Comparison of ENCODE assay signal across 8 cellular contexts in genomic region chr14:23306113-23306411, GRCh38. TPM values are rescaled to one million over a fixed set of nuclear protein-coding genes. Genes with fewer than 3 reads are reported as not detected.
DNase-seq lines count a peak whose midpoint lies in the region; ATAC-seq and TF ChIP-seq lines count a peak whose summit lies in the region.

No MANE protein-coding gene starts in this region.

- TF ChIP-seq CTCF in right atrium auricular region (IDR thresholded peaks at IDR 0.05) (no peak), chondrocyte (IDR thresholded peaks at IDR 0.05) (no peak)

- H3K27me3 Mint-ChIP-seq in chondrocyte (ENCODE audit: low read depth), result no peaks in the 10 kb centered on the region

- H3K9ac ChIP-seq in mucosa of rectum (ENCODE audit: low read depth in 1 of 2, low read length in 2 of 2), result peak overlapping the region; percentile 79 to 95

- peaks cover 44% of the 10 kb centered on the region for H3K4me1 Mint-ChIP-seq in chondrocyte (ENCODE audit: low read depth)

- intact Hi-C loops in left cardiac atrium (cut with DNase I), result no loop called here
- intact Hi-C loops in aorta (cut with DNase I), result no loop called here

- peaks cover 5% of the 10 kb centered on the region for H3K36me3 Mint-ChIP-seq in chondrocyte (ENCODE audit: low read depth)

- H3K4me1 ChIP-seq in right atrium auricular region, result peaks cover 0 to 39% of the 10 kb centered on the region in 2 donors
- peaks cover 39 to 49% of the 10 kb centered on the region in 2 donors for H3K4me1 ChIP-seq in mucosa of rectum (ENCODE audit: control insufficient read depth in 2 of 2, insufficient read depth in 2 of 2, low read length in 2 of 2)
- H3K4me1 ChIP-seq in aorta (ENCODE audit: control insufficient read depth in 1 of 2, insufficient read depth in 2 of 2, low read length in 2 of 2), result no peaks in the 10 kb centered on the region

- no peak for ATAC-seq in left cardiac atrium
- no peak for ATAC-seq in aorta (ENCODE audit: low FRiP score)

- H3K4me3 Mint-ChIP-seq in chondrocyte (ENCODE audit: unreplicated experiment), result peak overlapping the region; percentile 97

- H3K27ac Mint-ChIP-seq in chondrocyte (ENCODE audit: unreplicated experiment), result peak overlapping the region; percentile 93

- H3K9me3 Mint-ChIP-seq in chondrocyte (ENCODE audit: low read depth), result no peaks in the 10 kb centered on the region

- 21 to 22% methylated on average over 3 of the region's 3 CpGs for WGBS in aorta, 2 donors

- H3K36me3 ChIP-seq in right atrium auricular region (peaks cover 26% of the 10 kb centered on the region), mucosa of rectum (ENCODE audit: control insufficient read depth in 2 of 2, insufficient read depth in 2 of 2, low read length in 2 of 2) (peaks cover 16 to 28% of the 10 kb centered on the region in 2 donors), aorta (ENCODE audit: control insufficient read depth in 1 of 2, insufficient read depth in 2 of 2, low read length in 1 of 2) (peaks cover 0 to 3% of the 10 kb centered on the region in 2 donors)

- no peaks in the 10 kb centered on the region for H3K9me3 ChIP-seq in right atrium auricular region
- no peaks in the 10 kb centered on the region for H3K9me3 ChIP-seq in mucosa of rectum (ENCODE audit: control insufficient read depth in 2 of 2, low read length in 2 of 2)
- no peaks in the 10 kb centered on the region for H3K9me3 ChIP-seq in aorta (ENCODE audit: control insufficient read depth, low read length)

- DNase-seq in right atrium auricular region (ENCODE audit: low spot score) (no peak), left cardiac atrium (no peak), chondrocyte (ENCODE audit: low spot score) (no peak), aorta (no peak), DMS79 treated with DMSO at 0.1 percent for 48 hours (lab: John Stamatoyannopoulos, UW) (no peak), NCI-H2227 (lab: John Stamatoyannopoulos, UW; ENCODE audit: unreplicated experiment) (no peak), superior temporal gyrus (ENCODE audit: extremely low spot score) (no peak)

- H3K4me3 ChIP-seq in right atrium auricular region (peak overlapping the region; percentile 55 to 74), mucosa of rectum (ENCODE audit: low read length in 2 of 2) (peak overlapping the region; percentile 83 to 98), aorta (ENCODE audit: low read length in 2 of 2) (peak overlapping the region; percentile 6 to 10)

- H3K27ac ChIP-seq in right atrium auricular region (peak overlapping the region; percentile 86 to 89), mucosa of rectum (ENCODE audit: low read depth in 2 of 2, low read length in 2 of 2) (peak overlapping the region; percentile 96 to 97), aorta (ENCODE audit: low read depth in 1 of 2, low read length in 2 of 2) (peak overlapping the region in 1 of 2 donors; percentile 93)

- H3K27me3 ChIP-seq in right atrium auricular region (no peaks in the 10 kb centered on the region), mucosa of rectum (ENCODE audit: control insufficient read depth in 2 of 2, insufficient read depth in 2 of 2, low read length in 2 of 2) (no peaks in the 10 kb centered on the region), aorta (ENCODE audit: control insufficient read depth in 1 of 2, insufficient read depth in 2 of 2, low read length in 1 of 2) (no peaks in the 10 kb centered on the region)

RNA-seq across cellular contexts. Expression of gene BCL2L2, which starts 0.6 kb away (rescaled TPM):
- total RNA-seq in right atrium auricular region (10 to 100 TPM; 26.8 to 36.3 TPM), left cardiac atrium (10 to 100 TPM; 46.7 to 47.7 TPM), chondrocyte (21.8 to 34.2 TPM (median 25.9 TPM) in 3 replicates), aorta (10 to 100 TPM; 68.6 to 70.7 TPM)
- 100 to 1,000 TPM in 1 of 2 donors, 10 to 100 TPM in 1; 66.1 to 114 TPM for polyA plus RNA-seq in aorta

RNA-seq across cellular contexts. Expression of gene PPP1R3E, which starts 3.4 kb away (rescaled TPM):
- total RNA-seq in right atrium auricular region (1 to 10 TPM; 2.7 to 3.9 TPM), left cardiac atrium (1 to 10 TPM; 8.0 to 8.3 TPM), chondrocyte (11.0 to 20.7 TPM (median 11.2 TPM) in 3 replicates), aorta (10 to 100 TPM in 1 of 2 donors, 1 to 10 TPM in 1; 9.3 to 13.8 TPM)
- 10 to 100 TPM in 1 of 2 donors, 1 to 10 TPM in 1; 4.9 to 13.3 TPM for polyA plus RNA-seq in aorta

RNA-seq across cellular contexts. Expression of gene PABPN1, which starts 15.2 kb away (rescaled TPM):
- total RNA-seq in right atrium auricular region (10 to 100 TPM; 26.0 to 36.1 TPM), left cardiac atrium (10 to 100 TPM; 74.4 to 94.1 TPM), chondrocyte (135 to 182 TPM (median 136 TPM) in 3 replicates), aorta (100 to 1,000 TPM; 106 to 139 TPM)
- 100 to 1,000 TPM in 1 of 2 donors, 10 to 100 TPM in 1; 57.0 to 226 TPM for polyA plus RNA-seq in aorta

RNA-seq across cellular contexts. Expression of gene HOMEZ, which starts 20.1 kb away (rescaled TPM):
- 10 to 100 TPM in 1 of 2 donors, 1 to 10 TPM in 1; 8.5 to 10.1 TPM for total RNA-seq in right atrium auricular region
- total RNA-seq in left cardiac atrium, result 1 to 10 TPM; 8.3 to 8.5 TPM
- 7.3 to 8.2 TPM (median 7.6 TPM) in 3 replicates for total RNA-seq in chondrocyte
- total RNA-seq in aorta, result 10 to 100 TPM in 1 of 2 donors, 1 to 10 TPM in 1; 5.8 to 10.6 TPM
- polyA plus RNA-seq in aorta, result 1 to 10 TPM; 1.9 to 2.9 TPM

RNA-seq across cellular contexts. Expression of gene SLC22A17, which starts 46.6 kb away (rescaled TPM):
- total RNA-seq in right atrium auricular region, result 10 to 100 TPM; 29.4 to 47.0 TPM
- total RNA-seq in left cardiac atrium, result 10 to 100 TPM; 31.4 to 34.6 TPM
- 40.3 to 63.9 TPM (median 44.0 TPM) in 3 replicates for total RNA-seq in chondrocyte
- total RNA-seq in aorta, result 10 to 100 TPM; 25.8 to 47.8 TPM
- 10 to 100 TPM in 1 of 2 donors, 1 to 10 TPM in 1; 7.5 to 85.8 TPM for polyA plus RNA-seq in aorta

Comparison
In these comparisons a context has a peak if more than half of its experiments do, and no peak if none do; other contexts are left out.
1. H3K4me3 ChIP-seq: peak in every context shown above with its lines; median percentile 90 in mucosa of rectum; 64 in right atrium auricular region; 8 in aorta.